21 cellular contexts compared by ENCODE assay signal in the genomic region with DNA sequence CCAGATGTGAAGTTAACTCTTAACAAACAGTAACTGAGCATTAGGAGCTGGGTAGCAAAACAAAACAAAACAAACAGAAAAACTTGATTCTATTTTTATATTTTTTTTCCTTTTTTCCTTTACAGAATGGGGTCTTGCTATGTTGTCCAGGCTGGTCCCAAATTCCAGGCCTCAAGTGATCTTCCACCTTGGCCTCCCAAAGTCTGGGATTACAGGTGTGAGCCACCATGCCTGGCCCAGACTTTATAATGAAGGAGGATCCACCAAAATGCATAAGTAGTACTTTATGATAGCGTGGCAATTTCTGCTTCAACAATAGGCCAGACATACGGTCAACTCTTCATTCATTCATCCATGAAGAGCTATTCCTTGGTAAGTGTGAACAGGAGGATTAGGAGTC. TPM values are rescaled to one million over a fixed set of nuclear protein-coding genes. Genes with fewer than 3 reads are reported as not detected.
A peak's percentile ranks its signal among the peaks of the same experiment; 100 is the strongest.
DNase-seq lines count a peak whose midpoint lies in the region; ATAC-seq, FAIRE-seq and TF ChIP-seq lines count a peak whose summit lies in the region.
"Had no signal": no experiment of that assay in that cellular context is flagged by ENCODE, and none has a peak within 500 bp of the region (broad histone marks: within the 10 kb centered on the region; RNA-seq: fewer than 3 reads in every experiment).

No MANE protein-coding gene starts in this region.

- H3K9me1 ChIP-seq in K562 (ENCODE audit: control insufficient read depth, insufficient read depth, low read length) = no peaks in the 10 kb centered on the region

- intact Hi-C loops in HepG2 (cut with micrococcal nuclease; ENCODE audit: unreplicated experiment) (no loop called here), right lobe of liver (cut with DNase I) (no loop called here), K562 (cut with micrococcal nuclease) (no loop called here)

- CTCF ChIA-PET in HepG2 (lab: Yijun Ruan, JAX; ENCODE audit: low intra/inter-chr PET ratio, low total read pairs) (no interaction called here), K562 (lab: Yijun Ruan, JAX; ENCODE audit: low intra/inter-chr PET ratio) (no interaction called here)

- H3K4me1 Mint-ChIP-seq in endodermal cell = peaks cover 15% of the 10 kb centered on the region

- POLR2A ChIA-PET in HepG2 (lab: Yijun Ruan, JAX) (no interaction called here), K562 (lab: Yijun Ruan, JAX) (no interaction called here)

- no TSS peak for BruUV-seq in HepG2 (replicated peaks; lab: Mats Ljungman, UMichigan)
- BruUV-seq in K562 (replicated peaks; lab: Mats Ljungman, UMichigan) = no TSS peak

- H3K9me3 Mint-ChIP-seq in endodermal cell = no peaks in the 10 kb centered on the region
- H3K9me3 Mint-ChIP-seq: CD4-positive, alpha-beta T cell; CD8-positive, alpha-beta T cell had no signal

- no peak for TF ChIP-seq CTCF in HepG2 (CRISPR knock-in tag; IDR thresholded peaks at IDR 0.05)
- TF ChIP-seq CTCF in right lobe of liver (IDR thresholded peaks at IDR 0.05) = no peak
- no peak for TF ChIP-seq CTCF in K562 (IDR thresholded peaks at IDR 0.05 in 2 of 3, conservative IDR thresholded peaks at IDR 0.05 in 1 of 3; ENCODE audit: insufficient read depth in 2 of 3, low read depth in 1 of 3, low read length in 3 of 3)
- no peak for TF ChIP-seq CTCF in endodermal cell (conservative IDR thresholded peaks at IDR 0.05)

- WGBS in HepG2 (ENCODE audit: low lambda C conversion rate) = 48% methylated on average over 2 of the region's 2 CpGs
- 95% methylated on average over 2 of the region's 2 CpGs for WGBS in right lobe of liver (ENCODE audit: insufficient coverage, low coverage, low lambda C conversion rate, missing lambda C conversion rate)
- 72% methylated on average over 2 of the region's 2 CpGs for WGBS in K562 (ENCODE audit: insufficient coverage, low coverage, missing lambda C conversion rate)
- 93 to 100% methylated on average over 1 to 2 of the region's 2 CpGs for WGBS in endodermal cell (ENCODE audit: insufficient coverage in 1 of 2, insufficient read length in 1 of 2), 2 experiments

- H3K27me3 ChIP-seq in HepG2 (ENCODE audit: control insufficient read depth in 1 of 2, insufficient read depth in 2 of 2, low read length in 2 of 2) (no peaks in the 10 kb centered on the region), right lobe of liver (no peaks in the 10 kb centered on the region), K562 (ENCODE audit: control insufficient read depth in 2 of 2, insufficient read depth in 2 of 2, low read length in 2 of 2) (no peaks in the 10 kb centered on the region), endodermal cell (ENCODE audit: control insufficient read depth, insufficient read depth, low read length, poor library complexity, severe bottlenecking) (no peaks in the 10 kb centered on the region)
- H3K27me3 ChIP-seq: BLaER1 treated with 17β-estradiol and CSF1 and Interleukin-3, amounts not matched to agents 10 nM and 100 nM had no signal

- H3K4me3 ChIP-seq in HepG2 (replicated peaks in 1 of 3; ENCODE audit: insufficient read depth in 1 of 3, low read depth in 2 of 3, low read length in 3 of 3) (no peak overlapping the region), right lobe of liver (no peak overlapping the region), K562 (no peak overlapping the region), endodermal cell (ENCODE audit: low read length) (no peak overlapping the region)
- H3K4me3 ChIP-seq: A549; BLaER1 treated with 17β-estradiol and CSF1 and Interleukin-3, amounts not matched to agents 10 nM and 100 nM had no signal

- H3K27ac ChIP-seq in HepG2 (ENCODE audit: extremely low read length, insufficient read depth, low read length) (no peak overlapping the region), right lobe of liver (no peak overlapping the region), K562 (ENCODE audit: extremely low read depth, low read depth, low read length) (no peak overlapping the region), endodermal cell (ENCODE audit: low read depth, low read length) (no peak overlapping the region)
- H3K27ac ChIP-seq: 22Rv1, A549, C4-2B had no signal

- ATAC-seq in HepG2 (no peak), right lobe of liver (no peak), K562 (no peak)
- ATAC-seq: A549; CD8-positive, alpha-beta T cell had no signal

- H2AFZ ChIP-seq in HepG2 (ENCODE audit: low read length) (no peak overlapping the region), K562 (ENCODE audit: low read depth, low read length) (no peak overlapping the region)

- no peaks in the 10 kb centered on the region for H3K9me3 ChIP-seq in HepG2 (ENCODE audit: low read length)
- H3K9me3 ChIP-seq in right lobe of liver = no peaks in the 10 kb centered on the region
- no peaks in the 10 kb centered on the region for H3K9me3 ChIP-seq in K562 (replicated peaks; ENCODE audit: control insufficient read depth, insufficient read depth, low read depth, low read length)
- H3K9me3 ChIP-seq in endodermal cell (ENCODE audit: control insufficient read depth, low read length) = no peaks in the 10 kb centered on the region
- H3K9me3 ChIP-seq: A549, Caco-2 had no signal

- H4K20me1 ChIP-seq in HepG2 (ENCODE audit: insufficient read depth, low read length) = no peaks in the 10 kb centered on the region
- H4K20me1 ChIP-seq in K562 (replicated peaks; ENCODE audit: control insufficient read depth, insufficient read depth, low read length) = no peaks in the 10 kb centered on the region
- H4K20me1 ChIP-seq: BLaER1 treated with 17β-estradiol and CSF1 and Interleukin-3, amounts not matched to agents 10 nM and 100 nM had no signal

- H3K36me3 ChIP-seq in HepG2 (replicated peaks in 1 of 2; ENCODE audit: control insufficient read depth in 1 of 2, insufficient read depth in 2 of 2, low read length in 2 of 2) (no peaks in the 10 kb centered on the region), right lobe of liver (no peaks in the 10 kb centered on the region), K562 (ENCODE audit: control insufficient read depth, insufficient read depth, low read length) (no peaks in the 10 kb centered on the region), endodermal cell (ENCODE audit: control insufficient read depth, insufficient read depth, low read length) (no peaks in the 10 kb centered on the region)
- H3K36me3 ChIP-seq: BLaER1 treated with 17β-estradiol and CSF1 and Interleukin-3, amounts not matched to agents 10 nM and 100 nM had no signal

- no peak overlapping the region for H3K4me3 Mint-ChIP-seq in endodermal cell
- H3K4me3 Mint-ChIP-seq: B cell; CD4-positive, alpha-beta T cell; CD8-positive, alpha-beta T cell had no signal

- H3K27me3 Mint-ChIP-seq in endodermal cell (ENCODE audit: insufficient read depth) = peaks cover 16% of the 10 kb centered on the region
- H3K27me3 Mint-ChIP-seq: CD4-positive, alpha-beta T cell had no signal

- H3K4me1 ChIP-seq in HepG2 (ENCODE audit: insufficient read depth, low read length) (peaks cover 33% of the 10 kb centered on the region), right lobe of liver (peaks cover 0 to 5% (median 0%) of the 10 kb centered on the region in 4 donors), K562 (replicated peaks in 1 of 2; ENCODE audit: control insufficient read depth in 2 of 2, insufficient read depth in 2 of 2, low read length in 2 of 2) (peaks cover 4 to 5% of the 10 kb centered on the region in 2 experiments; a peak in 4 of 5 replicates), endodermal cell (ENCODE audit: control insufficient read depth, insufficient read depth, low read length) (no peaks in the 10 kb centered on the region)
- H3K4me1 ChIP-seq: A549 had no signal

- DNase-seq in HepG2 (ENCODE audit: low spot score) (no peak), right lobe of liver (no peak), K562 (ENCODE audit: extremely low read depth in 1 of 4, low spot score in 3 of 4) (no peak), endodermal cell (peak; percentile 7), NCI-H2029 (lab: John Stamatoyannopoulos, UW) (no peak), UCSD-AML1 (lab: John Stamatoyannopoulos, UW; ENCODE audit: unreplicated experiment) (no peak)
- DNase-seq: AML-193; Caco-2; Calu3; CD4-positive, alpha-beta T cell; CD8-positive, alpha-beta T cell; DMS79 treated with DMSO at 0.1 percent for 48 hours; GF-D8 had no signal

- no peak overlapping the region for H3K4me2 ChIP-seq in HepG2 (ENCODE audit: low read depth, low read length)
- H3K4me2 ChIP-seq in K562 (ENCODE audit: insufficient read depth, low read length) = no peak overlapping the region
- H3K4me2 ChIP-seq: A549; BLaER1 treated with 17β-estradiol and CSF1 and Interleukin-3, amounts not matched to agents 10 nM and 100 nM had no signal

- in situ Hi-C loops in HepG2 (cut with HindIII; ENCODE audit: extremely low pct_ligation_motif_present, low pct_unique_long_range_greater_than_20kb) = no loop called here
- in situ Hi-C loops in K562 (cut with MboI) = loop anchor here (10.0 kb wide), 1 partner anchor 1012 kb away; no protein-coding TSS in a partner anchor

- no peak for TF ChIP-seq RAD21 in HepG2 (CRISPR knock-in tag; IDR thresholded peaks at IDR 0.05)
- no peak for TF ChIP-seq RAD21 in K562 (CRISPR knock-in tag; conservative IDR thresholded peaks at IDR 0.05 in 1 of 2, IDR thresholded peaks at IDR 0.05 in 1 of 2)

- H3K79me2 ChIP-seq in HepG2 (ENCODE audit: insufficient read depth, low read length) = no peaks in the 10 kb centered on the region
- H3K79me2 ChIP-seq in K562 (ENCODE audit: control insufficient read depth, insufficient read depth, low read length) = no peaks in the 10 kb centered on the region

- FAIRE-seq in HepG2 (lab: Jason Lieb, UNC) (no peak), K562 (lab: Jason Lieb, UNC) (no peak)
- FAIRE-seq: A549, D721Med, GM12891, GM19239 had no signal

- no peak overlapping the region for H3K9ac ChIP-seq in HepG2 (ENCODE audit: insufficient read depth, low read depth, low read length)
- no peak overlapping the region for H3K9ac ChIP-seq in K562 (ENCODE audit: insufficient read depth in 1 of 2, low read depth in 2 of 2, low read length in 2 of 2)
- H3K9ac ChIP-seq in endodermal cell (ENCODE audit: extremely low read depth, low read length, poor library complexity, severe bottlenecking) = no peak overlapping the region
- H3K9ac ChIP-seq: BLaER1 treated with 17β-estradiol and CSF1 and Interleukin-3, amounts not matched to agents 10 nM and 100 nM had no signal

- no peak for TF ChIP-seq POLR2A in HepG2 (IDR thresholded peaks at IDR 0.05; ENCODE audit: insufficient read depth in 1 of 2, low read depth in 2 of 2, low read length in 2 of 2)
- no peak for TF ChIP-seq POLR2A in right lobe of liver (IDR thresholded peaks at IDR 0.05)
- no peak for TF ChIP-seq POLR2A in K562 (conservative IDR thresholded peaks at IDR 0.05)

- H3K27ac Mint-ChIP-seq in endodermal cell = no peak overlapping the region
- H3K27ac Mint-ChIP-seq: B cell; CD4-positive, alpha-beta T cell; CD8-positive, alpha-beta T cell had no signal

- TF ChIP-seq EP300 in HepG2 (IDR thresholded peaks at IDR 0.05; ENCODE audit: low read depth in 2 of 2, low read length in 2 of 2) (no peak), HepG2 (CRISPR knock-in tag; IDR thresholded peaks at IDR 0.05; ENCODE audit: borderline replicate concordance) (no peak), K562 (IDR thresholded peaks at IDR 0.05; ENCODE audit: low read length) (no peak)

- H3K36me3 Mint-ChIP-seq in endodermal cell (ENCODE audit: low read depth) = no peaks in the 10 kb centered on the region
- H3K36me3 Mint-ChIP-seq: CD8-positive, alpha-beta T cell had no signal

RNA-seq across cellular contexts. Expression of gene IQGAP2, which starts 5.9 kb away (rescaled TPM):
- total RNA-seq in HepG2 (2016; rRNA removed; fragmentation: Illumina TruSeq; extraction: Trizol) (83.3 and 143 TPM in 2 replicates), right lobe of liver (100 to 1,000 TPM in 5 of 6 experiments, 10 to 100 TPM in 1; 96.4 to 152 (median 123) TPM), K562 (2014; rRNA removed) (13.6 and 15.6 TPM in 2 replicates), K562 (2014; rRNA removed; fragmentation: Illumina TruSeq; extraction: Trizol) (19.6 and 20.4 TPM in 2 replicates), K562 (2015; rRNA removed; fragmentation: Illumina TruSeq; extraction: Trizol) (19.4 and 20.6 TPM in 2 replicates), K562 (2021) (15.0 and 17.4 TPM in 2 replicates), endodermal cell (10 to 100 TPM in 1 of 2 donors, 1 to 10 TPM in 1; 8.3 to 19.4 TPM)
- total RNA-seq in HepG2 (2016; cell fraction: cytosol; rRNA removed; fragmentation: Illumina TruSeq; extraction: Trizol; ENCODE audit: low read depth) = 6.8 and 9.5 TPM in 2 replicates
- total RNA-seq in HepG2 (2016; cell fraction: insoluble cytoplasmic fraction; rRNA removed; fragmentation: Illumina TruSeq; extraction: Trizol) = 75.6 and 141 TPM in 2 replicates
- 20.0 and 24.2 TPM in 2 replicates for total RNA-seq in HepG2 (2016; cell fraction: membrane; rRNA removed; fragmentation: Illumina TruSeq; extraction: Trizol)
- 81.7 and 84.7 TPM in 2 replicates for total RNA-seq in HepG2 (2016; cell fraction: nucleus; rRNA removed; fragmentation: Illumina TruSeq; extraction: Trizol)
- polyA plus RNA-seq in HepG2 (2011; rRNA removed) (29.7 and 35.2 TPM in 2 replicates), K562 (2011; rRNA removed) (16.5 and 20.0 TPM in 2 replicates), K562 (2014; fragmentation: Illumina TruSeq; extraction: Trizol) (16.0 and 23.2 TPM in 2 replicates), K562 (2014; fragmentation: Nextera tagmentation; extraction: Ambion mirVana) (1 to 10 TPM; 8.7 to 8.8 TPM), K562 (2014; rRNA removed) (9.8 and 13.5 TPM in 2 replicates)
- 21.8 and 27.0 TPM in 2 replicates for polyA plus RNA-seq in HepG2 (2011; cell fraction: cytosol; rRNA removed)
- polyA plus RNA-seq in HepG2 (2011; cell fraction: nucleus; rRNA removed) = 16.5 and 22.9 TPM in 2 replicates
- polyA plus RNA-seq in HepG2 (2012) = 43.2 and 55.6 TPM in 2 replicates
- polyA plus RNA-seq in HepG2 (2016; cell fraction: cytosol; fragmentation: Illumina TruSeq; extraction: Trizol; ENCODE audit: low read depth) = 2.5 and 3.4 TPM in 2 replicates
- 131 and 137 TPM in 2 replicates for polyA plus RNA-seq in HepG2 (2016; cell fraction: insoluble cytoplasmic fraction; fragmentation: Illumina TruSeq; extraction: Trizol; ENCODE audit: low read depth)
- 10.6 and 10.9 TPM in 2 replicates for polyA plus RNA-seq in HepG2 (2016; cell fraction: membrane; fragmentation: Illumina TruSeq; extraction: Trizol; ENCODE audit: low read depth)
- polyA plus RNA-seq in HepG2 (2016; cell fraction: nucleus; fragmentation: Illumina TruSeq; extraction: Trizol; ENCODE audit: insufficient read depth, low read depth) = 77.5 and 91.9 TPM in 2 replicates
- 0.21 and 25.1 TPM in 2 replicates for polyA minus RNA-seq in HepG2 (2011; rRNA and poly(A)+ RNA removed; ENCODE audit: low replicate concordance)
- 51.9 and 82.7 TPM in 2 replicates for polyA minus RNA-seq in HepG2 (2011; cell fraction: cytosol; rRNA and poly(A)+ RNA removed)
- polyA minus RNA-seq in HepG2 (2011; cell fraction: nucleus; rRNA and poly(A)+ RNA removed) = 85.0 and 104 TPM in 2 replicates
- total RNA-seq in K562 (2011; cell fraction: chromatin; rRNA removed; ENCODE audit: low replicate concordance) = 17.5 and 60.7 TPM in 2 replicates
- 8.0 and 11.2 TPM in 2 replicates for total RNA-seq in K562 (2011; cell fraction: nucleolus; rRNA removed)
- 14.3 and 24.7 TPM in 2 replicates for total RNA-seq in K562 (2011; cell fraction: nucleoplasm; rRNA removed)
- 5.8 and 9.8 TPM in 2 replicates for polyA plus RNA-seq in K562 (2011; cell fraction: cytosol; rRNA removed)
- 10.4 and 16.0 TPM in 2 replicates for polyA plus RNA-seq in K562 (2011; cell fraction: nucleus; rRNA removed)
- polyA plus RNA-seq in K562 (2012) = 15.0 and 19.7 TPM in 2 replicates
- polyA minus RNA-seq in K562 (2011; rRNA and poly(A)+ RNA removed) = 34.7 and 48.2 TPM in 2 replicates
- 18.4 and 29.9 TPM in 2 replicates for polyA minus RNA-seq in K562 (2011; cell fraction: cytosol; rRNA and poly(A)+ RNA removed)
- polyA minus RNA-seq in K562 (2011; cell fraction: nucleus; rRNA and poly(A)+ RNA removed) = 12.9 and 26.5 TPM in 2 replicates
- polyA plus RNA-seq in endodermal cell (2013, experiment 1 of 2) = 19.4 TPM
- polyA plus RNA-seq in endodermal cell (2013, experiment 2 of 2) = 17.3 TPM

Comparison
In these comparisons a context has a peak if more than half of its experiments do, and no peak if none do; other contexts are left out.
1. Of the 241 proteins assayed by ChIP-seq in both HepG2 and K562: peak only in HepG2: none; only in K562: none; in both: ZNF121; in neither: 240.